Comparison of ENCODE assay signal across 1 cellular context in the genomic region with DNA sequence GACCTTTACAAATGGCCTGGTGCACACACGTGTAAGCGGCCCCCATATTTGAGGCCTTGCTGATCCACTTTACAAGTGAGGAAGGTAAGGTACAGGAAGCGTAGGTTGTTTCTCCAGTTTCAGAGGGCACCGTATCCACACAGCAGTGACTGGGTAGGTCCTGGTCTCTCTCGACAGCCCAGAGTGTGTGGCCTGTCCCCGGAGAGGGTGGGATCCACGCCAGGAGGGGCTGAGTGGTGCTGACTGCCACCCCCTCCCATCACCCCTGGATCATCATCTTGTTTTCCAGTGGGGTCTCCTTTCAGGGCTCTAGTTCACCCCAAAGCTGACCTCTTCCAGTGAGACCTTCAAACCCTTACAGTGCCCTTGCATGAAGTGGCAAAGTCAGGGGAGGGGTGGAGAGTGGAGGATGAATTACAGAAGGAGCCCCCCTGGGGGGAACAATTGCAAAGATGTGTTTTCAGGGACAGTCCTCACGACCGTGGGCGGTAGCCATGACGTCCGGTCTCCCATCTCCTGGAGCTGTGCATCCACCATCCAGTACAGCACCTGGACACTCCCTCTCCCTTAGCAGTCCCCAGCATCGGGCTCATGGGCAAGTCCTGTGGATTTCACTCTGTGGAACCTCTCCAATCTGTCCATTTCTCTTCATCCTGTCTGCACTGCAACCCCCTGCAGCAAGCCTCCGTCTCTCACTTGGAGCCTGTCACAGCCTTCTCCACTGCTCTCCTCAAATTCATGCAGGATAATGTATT.
TF ChIP-seq lines count a peak whose summit lies in the region.

No MANE protein-coding gene starts in this region.

TF ChIP-seq in HCT116, 20 proteins besides CTCF, POLR2A, EP300 and RAD21:
- TF ChIP-seq, protein P1, sequence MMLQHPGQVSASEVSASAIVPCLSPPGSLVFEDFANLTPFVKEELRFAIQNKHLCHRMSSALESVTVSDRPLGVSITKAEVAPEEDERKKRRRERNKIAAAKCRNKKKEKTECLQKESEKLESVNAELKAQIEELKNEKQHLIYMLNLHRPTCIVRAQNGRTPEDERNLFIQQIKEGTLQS (IDR thresholded peaks at IDR 0.05), result no peak
- TF ChIP-seq JUND (IDR thresholded peaks at IDR 0.05) (no peak), SIN3A (IDR thresholded peaks at IDR 0.05; ENCODE audit: low read depth) (no peak)
- TF ChIP-seq, protein P2, sequence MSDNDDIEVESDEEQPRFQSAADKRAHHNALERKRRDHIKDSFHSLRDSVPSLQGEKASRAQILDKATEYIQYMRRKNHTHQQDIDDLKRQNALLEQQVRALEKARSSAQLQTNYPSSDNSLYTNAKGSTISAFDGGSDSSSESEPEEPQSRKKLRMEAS (IDR thresholded peaks at IDR 0.05), result no peak
- TF ChIP-seq, protein P3, sequence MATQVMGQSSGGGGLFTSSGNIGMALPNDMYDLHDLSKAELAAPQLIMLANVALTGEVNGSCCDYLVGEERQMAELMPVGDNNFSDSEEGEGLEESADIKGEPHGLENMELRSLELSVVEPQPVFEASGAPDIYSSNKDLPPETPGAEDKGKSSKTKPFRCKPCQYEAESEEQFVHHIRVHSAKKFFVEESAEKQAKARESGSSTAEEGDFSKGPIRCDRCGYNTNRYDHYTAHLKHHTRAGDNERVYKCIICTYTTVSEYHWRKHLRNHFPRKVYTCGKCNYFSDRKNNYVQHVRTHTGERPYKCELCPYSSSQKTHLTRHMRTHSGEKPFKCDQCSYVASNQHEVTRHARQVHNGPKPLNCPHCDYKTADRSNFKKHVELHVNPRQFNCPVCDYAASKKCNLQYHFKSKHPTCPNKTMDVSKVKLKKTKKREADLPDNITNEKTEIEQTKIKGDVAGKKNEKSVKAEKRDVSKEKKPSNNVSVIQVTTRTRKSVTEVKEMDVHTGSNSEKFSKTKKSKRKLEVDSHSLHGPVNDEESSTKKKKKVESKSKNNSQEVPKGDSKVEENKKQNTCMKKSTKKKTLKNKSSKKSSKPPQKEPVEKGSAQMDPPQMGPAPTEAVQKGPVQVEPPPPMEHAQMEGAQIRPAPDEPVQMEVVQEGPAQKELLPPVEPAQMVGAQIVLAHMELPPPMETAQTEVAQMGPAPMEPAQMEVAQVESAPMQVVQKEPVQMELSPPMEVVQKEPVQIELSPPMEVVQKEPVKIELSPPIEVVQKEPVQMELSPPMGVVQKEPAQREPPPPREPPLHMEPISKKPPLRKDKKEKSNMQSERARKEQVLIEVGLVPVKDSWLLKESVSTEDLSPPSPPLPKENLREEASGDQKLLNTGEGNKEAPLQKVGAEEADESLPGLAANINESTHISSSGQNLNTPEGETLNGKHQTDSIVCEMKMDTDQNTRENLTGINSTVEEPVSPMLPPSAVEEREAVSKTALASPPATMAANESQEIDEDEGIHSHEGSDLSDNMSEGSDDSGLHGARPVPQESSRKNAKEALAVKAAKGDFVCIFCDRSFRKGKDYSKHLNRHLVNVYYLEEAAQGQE (IDR thresholded peaks at IDR 0.05; ENCODE audit: low read depth), result no peak
